ENCODE assay signal across 6 cellular contexts in the genomic region with DNA sequence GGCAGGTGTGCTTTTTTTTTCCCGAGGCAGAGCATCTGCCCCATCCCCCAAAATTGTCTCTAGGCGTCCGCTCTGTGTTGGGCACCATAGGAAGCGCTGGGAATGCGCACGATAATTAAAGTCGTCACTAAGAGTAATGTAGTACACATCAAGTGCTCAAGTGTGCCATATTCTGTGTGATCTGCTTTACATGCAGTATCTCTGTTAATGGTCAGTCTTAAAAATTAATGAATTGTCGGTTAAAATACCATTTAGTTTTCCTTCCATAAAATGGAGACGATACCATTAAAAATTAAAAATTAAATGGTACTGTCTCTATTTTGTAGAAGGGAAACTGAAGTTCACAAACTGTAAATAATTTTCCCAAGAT. TPM values are rescaled to one million over a fixed set of nuclear protein-coding genes. Genes with fewer than 3 reads are reported as not detected.
DNase-seq lines count a peak whose midpoint lies in the region; TF ChIP-seq lines count a peak whose summit lies in the region.

No MANE protein-coding gene starts in this region.

- POLR2A ChIA-PET in HEK293T (lab: Yijun Ruan, JAX), result interaction anchor here (0.7 to 2.9 kb wide), 14 partner anchors 8 to 226 kb away, joined by 3 to 14 read pairs (median 4); a partner anchor contains a TSS

- H3K27me3 Mint-ChIP-seq in T-helper 2 cell treated with Interferon-gamma antibody and Interleukin-4, amounts not matched to agents 5 μg/mL and 100 μg/mL, for 36 hours (ENCODE audit: low read depth), result no peaks in the 10 kb centered on the region
- peaks cover 13 to 15% (median 13%) of the 10 kb centered on the region in 3 donors for H3K27me3 Mint-ChIP-seq in immature natural killer cell (ENCODE audit: low read depth in 3 of 3)

- H3K36me3 Mint-ChIP-seq in T-helper 2 cell treated with Interferon-gamma antibody and Interleukin-4, amounts not matched to agents 5 μg/mL and 100 μg/mL, for 36 hours (ENCODE audit: low read depth), result peaks cover 30% of the 10 kb centered on the region
- no peaks in the 10 kb centered on the region for H3K36me3 Mint-ChIP-seq in immature natural killer cell

- peak overlapping the region; percentile 86 for H3K27ac ChIP-seq in SJCRH30

- no peaks in the 10 kb centered on the region for H3K27me3 ChIP-seq in SJCRH30

- H3K9me3 Mint-ChIP-seq in T-helper 2 cell treated with Interferon-gamma antibody and Interleukin-4, amounts not matched to agents 5 μg/mL and 100 μg/mL, for 36 hours, result no peaks in the 10 kb centered on the region
- no peaks in the 10 kb centered on the region for H3K9me3 Mint-ChIP-seq in immature natural killer cell

- H3K9me3 ChIP-seq in SJCRH30 (replicated peaks), result no peaks in the 10 kb centered on the region

- H3K4me3 Mint-ChIP-seq in T-helper 2 cell treated with Interferon-gamma antibody and Interleukin-4, amounts not matched to agents 5 μg/mL and 100 μg/mL, for 36 hours, result peak overlapping the region; percentile 97
- peak overlapping the region; percentile 99 to 100 (median 100) for H3K4me3 Mint-ChIP-seq in immature natural killer cell

- H3K27ac Mint-ChIP-seq in T-helper 2 cell treated with Interferon-gamma antibody and Interleukin-4, amounts not matched to agents 5 μg/mL and 100 μg/mL, for 36 hours, result peak overlapping the region; percentile 99
- H3K27ac Mint-ChIP-seq in immature natural killer cell, result peak overlapping the region; percentile 95 to 99 (median 98)

- peaks cover 12% of the 10 kb centered on the region for H3K4me1 ChIP-seq in SJCRH30

- peaks cover 21% of the 10 kb centered on the region for H3K36me3 ChIP-seq in SJCRH30

- CTCF ChIA-PET in HEK293T (lab: Yijun Ruan, JAX), result no interaction called here

- H3K4me3 ChIP-seq in SJCRH30, result peak overlapping the region; percentile 92

- H3K4me1 Mint-ChIP-seq in T-helper 2 cell treated with Interferon-gamma antibody and Interleukin-4, amounts not matched to agents 5 μg/mL and 100 μg/mL, for 36 hours (ENCODE audit: low read depth), result peaks cover 44% of the 10 kb centered on the region
- peaks cover 63 to 85% of the 10 kb centered on the region in 2 donors for H3K4me1 Mint-ChIP-seq in immature natural killer cell

- DNase-seq in T-helper 2 cell treated with Interferon-gamma antibody and Interleukin-4, amounts not matched to agents 5 μg/mL and 100 μg/mL, for 36 hours (ENCODE audit: low spot score), result no peak
- DNase-seq in T-helper 2 cell, result no peak
- no peak for DNase-seq in SJCRH30
- no peak for DNase-seq in immature natural killer cell
- DNase-seq in HEK293T (ENCODE audit: extremely low spot score), result no peak
- DNase-seq in COLO668 (lab: John Stamatoyannopoulos, UW; ENCODE audit: unreplicated experiment), result no peak

TF ChIP-seq in HEK293T, 16 proteins besides CTCF, POLR2A, EP300 and RAD21:
- TF ChIP-seq L3MBTL2 (conservative IDR thresholded peaks at IDR 0.05) (no peak), TARDBP (IDR thresholded peaks at IDR 0.05) (no peak), BHLHE40 (IDR thresholded peaks at IDR 0.05; ENCODE audit: borderline replicate concordance) (no peak), FOXA1 (IDR thresholded peaks at IDR 0.05) (no peak), ELF4 (IDR thresholded peaks at IDR 0.05) (no peak), ARNT (IDR thresholded peaks at IDR 0.05) (no peak; the same call in 1 of the 2 replicates)

RNA-seq across cellular contexts. Expression of a gene that starts 0.5 kb away (rescaled TPM):
- total RNA-seq in SJCRH30 (2014; rRNA removed; shearing (Covaris generic)), result 438 and 460 TPM in 2 replicates
- 100 to 1,000 TPM; 101 to 119 (median 113) TPM for polyA plus RNA-seq in immature natural killer cell

RNA-seq across cellular contexts. Expression of a gene that starts 49.5 kb away (rescaled TPM):
- 55.2 and 61.6 TPM in 2 replicates for total RNA-seq in SJCRH30 (2014; rRNA removed; shearing (Covaris generic))
- polyA plus RNA-seq in immature natural killer cell, result 10 to 100 TPM; 12.0 to 31.3 (median 20.5) TPM

RNA-seq across cellular contexts. Expression of a gene that starts 54.8 kb away (rescaled TPM):
- 12.1 and 14.2 TPM in 2 replicates for total RNA-seq in SJCRH30 (2014; rRNA removed; shearing (Covaris generic))
- polyA plus RNA-seq in immature natural killer cell, result 10 to 100 TPM; 13.0 to 28.6 (median 13.0) TPM

RNA-seq across cellular contexts. Expression of a gene that starts 56.5 kb away (rescaled TPM):
- 20.2 and 24.0 TPM in 2 replicates for total RNA-seq in SJCRH30 (2014; rRNA removed; shearing (Covaris generic))
- polyA plus RNA-seq in immature natural killer cell, result 10 to 100 TPM in 2 of 3 donors, 1 to 10 TPM in 1; 9.2 to 18.8 (median 12.5) TPM
